16 cellular contexts compared by ENCODE assay signal in genomic region chr10:97020452-97021400, GRCh38.
DNase-seq lines count a peak whose midpoint lies in the region; ATAC-seq and TF ChIP-seq lines count a peak whose summit lies in the region.
"Had no signal": no experiment of that assay in that cellular context is flagged by ENCODE, and none has a peak within 500 bp of the region (broad histone marks: within the 10 kb centered on the region; RNA-seq: fewer than 3 reads in every experiment).

No MANE protein-coding gene starts in this region.

- H3K27ac ChIP-seq in temporal lobe (ENCODE audit: low read depth, low read length): peak overlapping the region; percentile 89
- H3K27ac ChIP-seq: 22Rv1, SJSA1, thyroid gland had no signal

- TF ChIP-seq POLR2A in GM18505 (IDR thresholded peaks at IDR 0.05; ENCODE audit: borderline replicate concordance, extremely low read depth, insufficient read depth, insufficient read length): no peak

- TF ChIP-seq CTCF in choroid plexus epithelial cell (conservative IDR thresholded peaks at IDR 0.05; ENCODE audit: low read depth, low read length): no peak

- H3K4me3 ChIP-seq in choroid plexus epithelial cell (ENCODE audit: low read depth, low read length): no peak overlapping the region
- H3K4me3 ChIP-seq: SJSA1, thyroid gland had no signal

- ATAC-seq in GM21717 (IDR thresholded peaks at IDR 0.05; ENCODE audit: unreplicated experiment) (no peak), HG02571 (IDR thresholded peaks at IDR 0.05; ENCODE audit: unreplicated experiment) (no peak), GM18505 (IDR thresholded peaks at IDR 0.05; ENCODE audit: unreplicated experiment) (no peak)

- DNase-seq in NCI-H2227 (lab: John Stamatoyannopoulos, UW; ENCODE audit: unreplicated experiment) (peak; percentile 10), NCI-H2227 treated with DMSO at 0.1 percent for 48 hours (lab: John Stamatoyannopoulos, UW) (no peak), choroid plexus epithelial cell (ENCODE audit: low read depth) (peak; percentile 58), medulla oblongata (ENCODE audit: extremely low spot score) (peak; percentile 19)
- DNase-seq: DMS79; GOT3; mammary epithelial cell; NCI-H1694 treated with DMSO at 0.1 percent for 48 hours; stimulated activated CD4-positive, alpha-beta T cell treated with anti-CD3 and anti-CD28 coated beads, Interleukin-2, amount 100 ng/mL, for 24 hours; thyroid gland had no signal
